In the genomic region with DNA sequence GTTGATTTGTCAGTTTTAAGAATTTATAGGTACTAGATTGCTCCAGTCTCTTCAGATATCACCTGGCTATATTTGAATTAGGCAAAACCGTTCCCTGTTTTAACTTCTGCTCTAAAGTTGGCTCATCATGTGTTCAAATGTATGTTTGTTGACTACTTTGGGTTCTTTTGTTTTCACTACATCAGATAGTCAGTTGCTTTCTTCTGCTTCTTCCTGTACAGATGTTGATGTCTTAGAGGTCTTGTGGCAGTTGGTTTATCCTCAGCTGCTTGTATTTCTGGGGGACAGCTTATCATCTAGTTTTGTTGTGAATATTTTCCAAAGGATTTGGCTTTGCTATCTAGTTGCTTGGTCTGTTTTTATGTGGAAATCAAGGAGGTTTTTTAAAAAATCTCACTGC, we compare ENCODE assay signal across 1 cellular context.
TF ChIP-seq lines count a peak whose summit lies in the region.

No MANE protein-coding gene starts in this region.

TF ChIP-seq in K562, 482 proteins besides CTCF, POLR2A, EP300 and RAD21:
- TF ChIP-seq CTBP1 (IDR thresholded peaks at IDR 0.05; ENCODE audit: borderline replicate concordance): no peak
- no peak for TF ChIP-seq IFI16 (CRISPR knock-in tag; IDR thresholded peaks at IDR 0.05)
- TF ChIP-seq ZNF57 (CRISPR knock-in tag; IDR thresholded peaks at IDR 0.05): no peak
- no peak for TF ChIP-seq KLF6 (CRISPR knock-in tag; IDR thresholded peaks at IDR 0.05; ENCODE audit: borderline replicate concordance)
- TF ChIP-seq MIER1 (IDR thresholded peaks at IDR 0.05; ENCODE audit: low read depth): no peak
